ENCODE assay signal across 18 cellular contexts in the genomic region with DNA sequence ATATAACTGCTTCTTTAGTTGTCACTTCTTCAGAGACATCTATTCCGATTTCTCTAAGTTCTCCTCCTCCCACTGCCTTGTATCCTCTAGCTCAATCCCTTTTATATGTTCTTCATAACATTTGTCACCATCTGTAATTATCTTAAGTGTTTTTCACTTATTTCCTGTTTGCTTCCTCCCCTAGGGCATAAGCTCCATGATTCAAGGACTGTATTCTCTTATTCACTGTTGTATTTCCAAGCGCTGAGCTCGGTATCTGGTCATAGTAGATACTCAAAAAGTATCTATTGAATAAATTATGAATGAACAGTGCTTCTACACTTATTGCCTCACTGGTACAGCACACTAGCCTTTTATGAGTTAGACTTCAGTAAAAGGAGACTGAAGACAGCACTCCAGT.
"Had no signal": no experiment of that assay in that cellular context is flagged by ENCODE, and none has a peak within 500 bp of the region (broad histone marks: within the 10 kb centered on the region; RNA-seq: fewer than 3 reads in every experiment).

No MANE protein-coding gene starts in this region.

- H3K4me1 ChIP-seq: colonic mucosa, neural progenitor cell had no signal

- H3K36me3 Mint-ChIP-seq: naive thymus-derived CD8-positive, alpha-beta T cell; neural progenitor cell had no signal

- H3K4me3 ChIP-seq: colonic mucosa, heart left ventricle, mucosa of descending colon, neural progenitor cell, ovary, smooth muscle cell had no signal

- H3K27ac Mint-ChIP-seq: naive thymus-derived CD8-positive, alpha-beta T cell; neural progenitor cell; progenitor cell of endocrine pancreas had no signal

- H3K4me3 Mint-ChIP-seq: naive thymus-derived CD8-positive, alpha-beta T cell; neural progenitor cell had no signal

- H3K36me3 ChIP-seq: colonic mucosa, heart left ventricle, neural progenitor cell, ovary had no signal

- H3K9ac ChIP-seq: neural progenitor cell had no signal

- H3K9me3 Mint-ChIP-seq: naive thymus-derived CD8-positive, alpha-beta T cell had no signal

- H3K27me3 ChIP-seq: colonic mucosa, heart left ventricle, neural progenitor cell, ovary had no signal

- H3K9me3 ChIP-seq: colonic mucosa, mucosa of descending colon, ovary had no signal

- H3K27me3 Mint-ChIP-seq: progenitor cell of endocrine pancreas had no signal

- H3K4me2 ChIP-seq: neural progenitor cell, smooth muscle cell had no signal

- ATAC-seq: heart left ventricle; left lobe of liver; naive thymus-derived CD8-positive, alpha-beta T cell; right cardiac atrium had no signal

- DNase-seq: colonic mucosa; dermis blood vessel endothelial cell; erythroblast; heart left ventricle; hippocampal formation; mammary epithelial cell; naive thymus-derived CD8-positive, alpha-beta T cell; nucleus accumbens; ovary; right cardiac atrium; stimulated activated CD4-positive, alpha-beta T cell treated with anti-CD3 and anti-CD28 coated beads, Interleukin-2, amount 100 ng/mL, for 48 hours; stimulated activated naive CD4-positive, alpha-beta T cell treated with Interleukin-2 at 50 U/mL for 16 hours; trophoblast cell had no signal

- H2AFZ ChIP-seq: neural progenitor cell had no signal
